ENCODE assay signal across 26 cellular contexts in genomic region chr10:43681226-43681625, GRCh38.
"Had no signal": no experiment of that assay in that cellular context is flagged by ENCODE, and none has a peak within 500 bp of the region (broad histone marks: within the 10 kb centered on the region; RNA-seq: fewer than 3 reads in every experiment).

No MANE protein-coding gene starts in this region.

- H3K27ac ChIP-seq: adrenal gland, cardiac muscle cell, VCaP had no signal

- H3K27me3 ChIP-seq: adrenal gland had no signal

- H3K36me3 ChIP-seq: adrenal gland, cardiac muscle cell had no signal

- H3K9me3 ChIP-seq: adrenal gland had no signal

- DNase-seq: activated B cell treated with CpG ODN at 0.5 μM for 24 hours; activated CD4-positive, alpha-beta memory T cell treated with anti-CD3 and anti-CD28 coated beads for 36 hours; activated CD4-positive, alpha-beta T cell treated with anti-CD3 and anti-CD28 coated beads for 4 hours; activated CD4-positive, alpha-beta T cell treated with anti-CD3 and anti-CD28 coated beads, Interleukin-2, amount 10 ng/mL, durations not matched to agents 24 days and 14 days; activated CD4-positive, alpha-beta T cell treated with anti-CD3 and anti-CD28 coated beads, Interleukin-2, amount 50 U/mL, for 1 hour; activated CD4-positive, alpha-beta T cell treated with anti-CD3 and anti-CD28 coated beads, Interleukin-2, amount 50 U/mL, for 4 hours; activated CD4-positive, CD25-positive, alpha-beta regulatory T cell treated with anti-CD3 and anti-CD28 coated beads, Interleukin-2, amount 50 U/mL, for 72 hours; activated CD8-positive, alpha-beta memory T cell treated with anti-CD3 and anti-CD28 coated beads, Interleukin-2, amount 50 U/mL, for 4 hours; activated CD8-positive, alpha-beta T cell treated with anti-CD3 and anti-CD28 coated beads for 36 hours; activated effector memory CD4-positive, alpha-beta T cell treated with anti-CD3 and anti-CD28 coated beads, Interleukin-2, amount 50 U/mL, for 16 hours; activated gamma-delta T cell treated with Interleukin-2 at 50 U/mL for 16 hours; activated naive CD4-positive, alpha-beta T cell; activated naive CD4-positive, alpha-beta T cell treated with anti-CD3 and anti-CD28 coated beads for 36 hours; activated naive CD4-positive, alpha-beta T cell treated with anti-CD3 and anti-CD28 coated beads, Interleukin-2, amount 50 U/mL, for 16 hours; activated naive CD8-positive, alpha-beta T cell treated with anti-CD3 and anti-CD28 coated beads for 36 hours; activated T-cell treated with anti-CD3 and anti-CD28 coated beads for 4 hours; activated T-cell treated with anti-CD3 and anti-CD28 coated beads, Interleukin-2, amount 50 U/mL, for 1 hour; activated T-cell treated with anti-CD3 and anti-CD28 coated beads, Interleukin-2, amount 50 U/mL, for 4 hours; activated T-cell treated with anti-CD3 and anti-CD28 coated beads, Interleukin-2, amount 50 U/mL, for 72 hours; adrenal gland; amniotic stem cell; T-helper 1 cell; T-helper 2 cell; T-helper 9 cell had no signal

- H3K4me3 ChIP-seq: adrenal gland, cardiac muscle cell had no signal

- H3K4me1 ChIP-seq: adrenal gland had no signal
